ENCODE assay signal across 19 cellular contexts in genomic region chr17:17742688-17743390, GRCh38.
DNase-seq lines count a peak whose midpoint lies in the region; ATAC-seq, FAIRE-seq and TF ChIP-seq lines count a peak whose summit lies in the region.
"Had no signal": no experiment of that assay in that cellular context is flagged by ENCODE, and none has a peak within 500 bp of the region (broad histone marks: within the 10 kb centered on the region; RNA-seq: fewer than 3 reads in every experiment).

No MANE protein-coding gene starts in this region.

- 97% methylated on average over 2 of the region's 4 CpGs for WGBS in HepG2 (ENCODE audit: low lambda C conversion rate)
- 89% methylated on average over 2 of the region's 4 CpGs for WGBS in right lobe of liver (ENCODE audit: insufficient coverage, low coverage, low lambda C conversion rate, missing lambda C conversion rate)

- peaks cover 20% of the 10 kb centered on the region for H3K4me1 ChIP-seq in HepG2 (ENCODE audit: insufficient read depth, low read length)
- peaks cover 0 to 10% (median 0%) of the 10 kb centered on the region in 4 donors for H3K4me1 ChIP-seq in right lobe of liver
- peaks cover 21% of the 10 kb centered on the region for H3K4me1 ChIP-seq in colonic mucosa

- POLR2A ChIA-PET in HepG2 (lab: Yijun Ruan, JAX): no interaction called here

- intact Hi-C loops in HepG2 (cut with micrococcal nuclease; ENCODE audit: unreplicated experiment): no loop called here
- intact Hi-C loops in right lobe of liver (cut with DNase I): no loop called here
- intact Hi-C loops in colonic mucosa (cut with DNase I): no loop called here

- DNase-seq in HepG2 (ENCODE audit: low spot score) (no peak), right lobe of liver (no peak), caudate nucleus (lab: John Stamatoyannopoulos, UW) (no peak), colonic mucosa (no peak), middle frontal gyrus (ENCODE audit: extremely low spot score, low spot score) (no peak)
- DNase-seq: DMS53, MM.1S, NCI-H1105, NCI-H1694 treated with DMSO at 0.1 percent for 48 hours, NCI-H69, PC-3 had no signal

- BruUV-seq in HepG2 (replicated peaks; lab: Mats Ljungman, UMichigan): no TSS peak

- ATAC-seq in HepG2 (no peak), right lobe of liver (no peak), HG02759 (IDR thresholded peaks at IDR 0.05; ENCODE audit: unreplicated experiment) (no peak), GM19455 (IDR thresholded peaks at IDR 0.05; ENCODE audit: unreplicated experiment) (no peak)
- ATAC-seq: GM12878, PC-3 had no signal

- TF ChIP-seq POLR2A in HepG2 (IDR thresholded peaks at IDR 0.05; ENCODE audit: insufficient read depth in 1 of 2, low read depth in 2 of 2, low read length in 2 of 2) (no peak), right lobe of liver (IDR thresholded peaks at IDR 0.05) (no peak)

- H3K27ac ChIP-seq in HepG2 (ENCODE audit: extremely low read length, insufficient read depth, low read length) (no peak overlapping the region), right lobe of liver (no peak overlapping the region), caudate nucleus (ENCODE audit: low read depth, low read length) (peak overlapping the region; percentile 95), colonic mucosa (no peak overlapping the region)
- H3K27ac ChIP-seq: KMS-11 had no signal

- H3K9me3 Mint-ChIP-seq in nephron: no peaks in the 10 kb centered on the region
- H3K9me3 Mint-ChIP-seq: CD14-positive monocyte had no signal

- no peak overlapping the region for H3K4me3 ChIP-seq in HepG2 (replicated peaks in 1 of 3; ENCODE audit: insufficient read depth in 1 of 3, low read depth in 2 of 3, low read length in 3 of 3)
- H3K4me3 ChIP-seq in right lobe of liver: no peak overlapping the region
- H3K4me3 ChIP-seq in colonic mucosa: no peak overlapping the region
- H3K4me3 ChIP-seq: GM12878 had no signal

- H2AFZ ChIP-seq in HepG2 (ENCODE audit: low read length): no peak overlapping the region

- H3K36me3 Mint-ChIP-seq in nephron (ENCODE audit: low read depth): no peaks in the 10 kb centered on the region

- no peak for FAIRE-seq in HepG2 (lab: Jason Lieb, UNC)
- FAIRE-seq: A204.1, GM12878, GM18507 had no signal

- no peak for TF ChIP-seq RAD21 in HepG2 (CRISPR knock-in tag; IDR thresholded peaks at IDR 0.05)

- in situ Hi-C loops in HepG2 (cut with HindIII; ENCODE audit: extremely low pct_ligation_motif_present, low pct_unique_long_range_greater_than_20kb): no loop called here

- H3K9me3 ChIP-seq in HepG2 (ENCODE audit: low read length): no peaks in the 10 kb centered on the region
- no peaks in the 10 kb centered on the region for H3K9me3 ChIP-seq in right lobe of liver
- H3K9me3 ChIP-seq in colonic mucosa: no peaks in the 10 kb centered on the region

- TF ChIP-seq CTCF in HepG2 (CRISPR knock-in tag; IDR thresholded peaks at IDR 0.05): no peak
- no peak for TF ChIP-seq CTCF in right lobe of liver (IDR thresholded peaks at IDR 0.05)
- no peak for TF ChIP-seq CTCF in nephron (IDR thresholded peaks at IDR 0.05; ENCODE audit: unreplicated experiment in 3 of 3)
- no peak for TF ChIP-seq CTCF in colonic mucosa (IDR thresholded peaks at IDR 0.05)

- H3K4me3 Mint-ChIP-seq in nephron: no peak overlapping the region
- H3K4me3 Mint-ChIP-seq: CD14-positive monocyte had no signal

- H3K27ac Mint-ChIP-seq in nephron: peak overlapping the region; percentile 32 to 90 (median 87)
- H3K27ac Mint-ChIP-seq: CD14-positive monocyte had no signal

- H4K20me1 ChIP-seq in HepG2 (ENCODE audit: insufficient read depth, low read length): peaks cover 21% of the 10 kb centered on the region; the same call in 1 of the 2 replicates

- peaks cover 13% of the 10 kb centered on the region for H3K79me2 ChIP-seq in HepG2 (ENCODE audit: insufficient read depth, low read length)

- H3K27me3 ChIP-seq in HepG2 (ENCODE audit: control insufficient read depth in 1 of 2, insufficient read depth in 2 of 2, low read length in 2 of 2) (no peaks in the 10 kb centered on the region), right lobe of liver (no peaks in the 10 kb centered on the region), colonic mucosa (no peaks in the 10 kb centered on the region)

- TF ChIP-seq EP300 in HepG2 (IDR thresholded peaks at IDR 0.05; ENCODE audit: low read depth in 2 of 2, low read length in 2 of 2): no peak
- no peak for TF ChIP-seq EP300 in HepG2 (CRISPR knock-in tag; IDR thresholded peaks at IDR 0.05; ENCODE audit: borderline replicate concordance)

- H3K9ac ChIP-seq in HepG2 (ENCODE audit: insufficient read depth, low read depth, low read length): no peak overlapping the region
- H3K9ac ChIP-seq in colonic mucosa (ENCODE audit: low read depth in 2 of 2, low read length in 2 of 2): no peak overlapping the region
- H3K9ac ChIP-seq: KMS-11 had no signal

- H3K4me1 Mint-ChIP-seq in nephron: peaks cover 57% of the 10 kb centered on the region

- H3K36me3 ChIP-seq in HepG2 (replicated peaks in 1 of 2; ENCODE audit: control insufficient read depth in 1 of 2, insufficient read depth in 2 of 2, low read length in 2 of 2) (peaks cover 1 to 7% of the 10 kb centered on the region in 2 experiments; a peak in 3 of 5 replicates), right lobe of liver (no peaks in the 10 kb centered on the region), colonic mucosa (no peaks in the 10 kb centered on the region)

- CTCF ChIA-PET in HepG2 (lab: Yijun Ruan, JAX; ENCODE audit: low intra/inter-chr PET ratio, low total read pairs): no interaction called here

- no peak overlapping the region for H3K4me2 ChIP-seq in HepG2 (ENCODE audit: low read depth, low read length)
- H3K4me2 ChIP-seq: KMS-11 had no signal

- no peaks in the 10 kb centered on the region for H3K27me3 Mint-ChIP-seq in nephron (ENCODE audit: low read depth)

TF ChIP-seq in HepG2, 621 proteins besides CTCF, POLR2A, EP300 and RAD21:
- peak; percentile 58; the same call in 1 of the 2 replicates for TF ChIP-seq ZNF121 (CRISPR knock-in tag; IDR thresholded peaks at IDR 0.05)
- no peak for TF ChIP-seq EEA1 (CRISPR knock-in tag; IDR thresholded peaks at IDR 0.05; ENCODE audit: borderline replicate concordance)
